ENCODE assay signal across 13 cellular contexts in the genomic region with DNA sequence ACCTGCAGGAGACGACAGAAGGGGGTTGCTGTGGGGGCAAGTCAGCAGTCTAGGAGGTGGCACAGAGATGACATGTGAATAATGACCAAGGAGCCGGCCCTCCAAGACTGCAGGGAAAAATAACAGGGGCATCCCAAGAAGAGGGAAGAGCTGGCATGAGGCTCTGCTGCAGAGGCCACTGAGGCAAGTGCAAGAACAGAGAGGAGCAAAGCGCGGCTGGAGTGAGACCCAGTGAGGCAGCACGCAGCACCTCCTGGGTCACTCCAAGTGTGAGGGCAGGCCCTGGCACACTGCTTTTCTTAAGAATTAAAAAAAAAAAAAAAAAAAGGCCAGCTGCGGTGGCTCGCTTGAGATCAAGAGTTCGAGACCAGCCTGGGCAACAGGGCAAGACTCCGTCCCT.
DNase-seq lines count a peak whose midpoint lies in the region; ATAC-seq and TF ChIP-seq lines count a peak whose summit lies in the region.
"Had no signal": no experiment of that assay in that cellular context is flagged by ENCODE, and none has a peak within 500 bp of the region (broad histone marks: within the 10 kb centered on the region; RNA-seq: fewer than 3 reads in every experiment).

No MANE protein-coding gene starts in this region.

- peak overlapping the region; percentile 76 for H3K27ac ChIP-seq in KOPT-K1 (ENCODE audit: low read depth, low read length, poor library complexity, severe bottlenecking)
- H3K27ac ChIP-seq in colonic mucosa = peak overlapping the region; percentile 53
- peak overlapping the region; percentile 63 to 82 for H3K27ac ChIP-seq in prostate gland
- H3K27ac ChIP-seq: epithelial cell of prostate had no signal

- no peak overlapping the region for H3K9ac ChIP-seq in colonic mucosa (ENCODE audit: low read depth in 2 of 2, low read length in 2 of 2)

- no peaks in the 10 kb centered on the region for H3K27me3 ChIP-seq in colonic mucosa
- no peaks in the 10 kb centered on the region for H3K27me3 ChIP-seq in prostate gland (replicated peaks; ENCODE audit: insufficient read depth)

- TF ChIP-seq POLR2A in prostate gland (IDR thresholded peaks at IDR 0.05) = no peak

- peaks cover 9% of the 10 kb centered on the region for H3K4me1 ChIP-seq in colonic mucosa
- peaks cover 17% of the 10 kb centered on the region for H3K4me1 ChIP-seq in prostate gland (replicated peaks)

- H3K4me3 Mint-ChIP-seq in CD14-positive monocyte = no peak overlapping the region

- peak overlapping the region in 6 of 7 donors; percentile 53 to 85 (median 69) for H3K27ac Mint-ChIP-seq in CD14-positive monocyte

- H3K27me3 Mint-ChIP-seq in CD14-positive monocyte (ENCODE audit: low read depth in 3 of 3) = no peaks in the 10 kb centered on the region

- intact Hi-C loops in CD14-positive monocyte (cut with micrococcal nuclease) = loop anchor here in 1 of 2 donors (5.0 kb wide), 1 partner anchor 85 kb away; no protein-coding TSS in a partner anchor
- intact Hi-C loops in colonic mucosa (cut with DNase I) = loop anchor here (5.0 kb wide), 3 partner anchors 90 to 260 kb away; no protein-coding TSS in a partner anchor
- intact Hi-C loops in prostate gland (cut with DNase I) = loop anchor here (5.0 kb wide), 2 partner anchors 170 to 260 kb away; no protein-coding TSS in a partner anchor

- H3K9me3 Mint-ChIP-seq in CD14-positive monocyte = peaks cover 0 to 3% (median 0%) of the 10 kb centered on the region in 7 donors

- DNase-seq in CD14-positive monocyte (ENCODE audit: low spot score) (no peak), colonic mucosa (no peak), prostate gland (ENCODE audit: low spot score) (no peak), KG1 (lab: John Stamatoyannopoulos, UW) (no peak), NCI-H2107 treated with DMSO at 0.1 percent for 48 hours (lab: John Stamatoyannopoulos, UW; ENCODE audit: unreplicated experiment) (no peak)
- DNase-seq: Calu3; SHP77; stimulated activated CD4-positive, alpha-beta T cell treated with anti-CD3 and anti-CD28 coated beads, Interleukin-1b, Interleukin-23, amount 100 ng/mL, for 48 hours had no signal

- H3K36me3 ChIP-seq in KOPT-K1 (ENCODE audit: insufficient read depth, low read length) (peaks cover 7% of the 10 kb centered on the region; the same call in 1 of the 2 replicates), colonic mucosa (no peaks in the 10 kb centered on the region), prostate gland (no peaks in the 10 kb centered on the region)

- 80% methylated on average over 9 of the region's 9 CpGs for WGBS in prostate gland

- no peak for TF ChIP-seq CTCF in CD14-positive monocyte (IDR thresholded peaks at IDR 0.05)
- no peak for TF ChIP-seq CTCF in colonic mucosa (IDR thresholded peaks at IDR 0.05)
- TF ChIP-seq CTCF in prostate gland (IDR thresholded peaks at IDR 0.05) = no peak

- H3K4me1 Mint-ChIP-seq in CD14-positive monocyte = peaks cover 39% of the 10 kb centered on the region

- H3K9me3 ChIP-seq in KOPT-K1 (ENCODE audit: insufficient read depth, low read length, poor library complexity, severe bottlenecking) (no peaks in the 10 kb centered on the region), colonic mucosa (no peaks in the 10 kb centered on the region), prostate gland (no peaks in the 10 kb centered on the region)

- no peak overlapping the region for H3K4me3 ChIP-seq in colonic mucosa
- H3K4me3 ChIP-seq in prostate gland = no peak overlapping the region

- H3K36me3 Mint-ChIP-seq in CD14-positive monocyte = peaks cover 37 to 53% of the 10 kb centered on the region in 2 donors

- ATAC-seq in HG02840 (IDR thresholded peaks at IDR 0.05; ENCODE audit: low FRiP score, unreplicated experiment) (no peak), HG02973 (IDR thresholded peaks at IDR 0.05; ENCODE audit: unreplicated experiment) (no peak)
- ATAC-seq: activated CD4-positive, CD25-positive, alpha-beta regulatory T cell treated with anti-CD3 and anti-CD28 coated beads, Interleukin-2, amount 50 U/mL, for 24 hours had no signal
